In genomic region chr3:179671709-179672337, GRCh38 we compare ENCODE assay signal across 16 cellular contexts. TPM values are rescaled to one million over a fixed set of nuclear protein-coding genes. Genes with fewer than 3 reads are reported as not detected.
DNase-seq lines count a peak whose midpoint lies in the region; ATAC-seq and TF ChIP-seq lines count a peak whose summit lies in the region.
"Had no signal": no experiment of that assay in that cellular context is flagged by ENCODE, and none has a peak within 500 bp of the region (broad histone marks: within the 10 kb centered on the region; RNA-seq: fewer than 3 reads in every experiment).

No MANE protein-coding gene starts in this region.

- no peak overlapping the region for H3K9ac ChIP-seq in HUES48 (ENCODE audit: low read depth, low read length)
- H3K9ac ChIP-seq: KMS-11 had no signal

- no peaks in the 10 kb centered on the region for H3K27me3 ChIP-seq in HUES48 (ENCODE audit: control insufficient read depth, insufficient read depth, low read length)
- no peaks in the 10 kb centered on the region for H3K27me3 ChIP-seq in right cardiac atrium (ENCODE audit: control insufficient read depth, insufficient read depth)

- no peaks in the 10 kb centered on the region for H3K36me3 ChIP-seq in HUES48 (ENCODE audit: control insufficient read depth, insufficient read depth, low read length)

- H3K9me3 ChIP-seq in HUES48 (ENCODE audit: control insufficient read depth, insufficient read depth, low read length) (no peaks in the 10 kb centered on the region), right cardiac atrium (ENCODE audit: control insufficient read depth, low read length) (no peaks in the 10 kb centered on the region)

- ATAC-seq in right cardiac atrium: peak; percentile 44 to 86
- no peak for ATAC-seq in HG03196 (IDR thresholded peaks at IDR 0.05; ENCODE audit: unreplicated experiment)

- TF ChIP-seq CTCF in astrocyte of the spinal cord (IDR thresholded peaks at IDR 0.05; ENCODE audit: low read depth, low read length): no peak

- WGBS in right cardiac atrium: 56% methylated on average over 15 of the region's 15 CpGs

- peak; percentile 92 for DNase-seq in astrocyte of the spinal cord (ENCODE audit: low read depth, low spot score)
- peak in 1 of 3 donors; percentile 19 for DNase-seq in right cardiac atrium
- DNase-seq in renal cortical epithelial cell (ENCODE audit: low read depth): peak; percentile 87
- no peak for DNase-seq in activated naive CD4-positive, alpha-beta T cell treated with Interleukin-2 at 50 U/mL for 16 hours
- DNase-seq in kidney glomerular epithelial cell (lab: John Stamatoyannopoulos, UW): no peak
- no peak for DNase-seq in NCI-H2171 (lab: John Stamatoyannopoulos, UW)
- DNase-seq: activated CD4-positive, alpha-beta T cell treated with anti-CD3 and anti-CD28 coated beads, Interleukin-2, amount 10 ng/mL, durations not matched to agents 24 days and 14 days; AML-193; GOT3; NCI-H1436 treated with DMSO at 0.1 percent for 48 hours; NCI-H524 treated with DMSO at 0.1 percent for 48 hours; stimulated activated CD4-positive, alpha-beta T cell treated with anti-CD3 and anti-CD28 coated beads, Interleukin-12 subunit alpha, Interleukin-12 subunit beta, amount 100 ng/mL, for 4 hours; T-helper 2 cell had no signal

- intact Hi-C loops in right cardiac atrium (cut with DNase I): no loop called here

- peak overlapping the region; percentile 0 for H3K27ac ChIP-seq in HUES48 (ENCODE audit: low read depth, low read length)
- H3K27ac ChIP-seq in right cardiac atrium (ENCODE audit: low read length): peak overlapping the region; percentile 23
- H3K27ac ChIP-seq: KMS-11 had no signal

- no peak overlapping the region for H3K4me3 ChIP-seq in HUES48 (ENCODE audit: low read depth, low read length)
- no peak overlapping the region for H3K4me3 ChIP-seq in astrocyte of the spinal cord (ENCODE audit: low read depth, low read length)
- no peak overlapping the region for H3K4me3 ChIP-seq in right cardiac atrium (ENCODE audit: low read length)

- in situ Hi-C loops in astrocyte of the spinal cord (cut with HindIII; ENCODE audit: low sequenced_read_pairs): no loop called here

- H3K4me1 ChIP-seq in HUES48 (ENCODE audit: control insufficient read depth, insufficient read depth, low read length) (peaks cover 21% of the 10 kb centered on the region), right cardiac atrium (ENCODE audit: control insufficient read depth, insufficient read depth, low read length) (peaks cover 11% of the 10 kb centered on the region)

RNA-seq across cellular contexts. Expression of gene USP13, which starts 19.0 kb away (rescaled TPM):
- total RNA-seq in right cardiac atrium (100 to 1,000 TPM in 1 of 4 donors, 10 to 100 TPM in 3; 59.5 to 101 (median 74.9) TPM), renal cortical epithelial cell (6.3 and 14.8 TPM in 2 replicates)
- 20.0 TPM for polyA plus RNA-seq in right cardiac atrium

Comparison
In these comparisons a context has a peak if more than half of its experiments do, and no peak if none do; other contexts are left out.
1. DNase-seq: peak in astrocyte of the spinal cord (single experiment) and renal cortical epithelial cell (single experiment); none in activated naive CD4-positive, alpha-beta T cell treated with Interleukin-2 at 50 U/mL for 16 hours (single experiment), kidney glomerular epithelial cell (single experiment) and NCI-H2171 (single experiment).